Comparison of ENCODE assay signal across 28 cellular contexts in the genomic region with DNA sequence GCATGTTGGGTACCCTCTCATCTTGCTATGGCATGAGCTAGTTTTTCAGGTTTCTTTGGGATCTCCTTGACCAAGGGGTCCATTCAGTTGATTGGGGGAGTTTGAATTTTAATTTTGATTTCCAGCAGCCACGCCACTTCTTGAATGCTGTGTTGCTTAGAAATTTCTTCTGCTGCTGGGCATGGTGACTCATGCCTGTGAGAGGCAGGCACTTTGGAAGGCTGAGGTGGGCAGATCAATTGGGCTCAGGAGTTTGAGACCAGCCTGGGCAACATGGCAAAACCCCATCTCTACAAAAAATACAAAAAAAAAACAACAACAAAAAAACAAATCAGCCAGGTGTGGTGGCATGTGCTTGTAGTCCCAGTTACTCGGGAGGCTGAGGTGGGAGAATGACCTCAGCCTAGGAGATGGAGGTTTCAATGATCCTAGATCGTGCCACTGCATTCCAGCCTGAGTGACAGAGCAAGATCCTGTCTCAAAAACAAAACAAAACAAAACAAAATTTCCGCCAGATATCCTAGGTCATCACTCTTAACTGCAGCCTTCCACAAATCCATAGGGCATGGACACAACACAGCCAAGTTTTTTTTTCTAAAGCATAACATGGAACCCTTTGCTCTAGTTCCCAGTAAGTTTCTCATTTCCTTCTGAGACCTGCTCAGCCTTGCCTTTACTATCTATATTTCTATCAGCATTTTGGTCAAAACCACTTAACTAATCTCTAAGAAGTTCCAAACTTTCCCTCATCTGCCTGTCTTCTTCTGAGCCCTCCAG. TPM values are rescaled to one million over a fixed set of nuclear protein-coding genes. Genes with fewer than 3 reads are reported as not detected.
DNase-seq lines count a peak whose midpoint lies in the region; ATAC-seq and TF ChIP-seq lines count a peak whose summit lies in the region.
"Had no signal": no experiment of that assay in that cellular context is flagged by ENCODE, and none has a peak within 500 bp of the region (broad histone marks: within the 10 kb centered on the region; RNA-seq: fewer than 3 reads in every experiment).

No MANE protein-coding gene starts in this region.

- no peaks in the 10 kb centered on the region for H3K27me3 ChIP-seq in GM23248 (replicated peaks; ENCODE audit: insufficient read depth)
- H3K27me3 ChIP-seq in foreskin keratinocyte: no peaks in the 10 kb centered on the region
- H3K27me3 ChIP-seq in aorta (ENCODE audit: control insufficient read depth in 1 of 2, insufficient read depth in 2 of 2, low read length in 1 of 2): no peaks in the 10 kb centered on the region
- no peaks in the 10 kb centered on the region for H3K27me3 ChIP-seq in right atrium auricular region
- H3K27me3 ChIP-seq: ascending aorta, BE2C, transverse colon had no signal

- no peak for TF ChIP-seq CTCF in 22Rv1 (IDR thresholded peaks at IDR 0.05)
- no peak for TF ChIP-seq CTCF in VCaP (conservative IDR thresholded peaks at IDR 0.05)
- TF ChIP-seq CTCF in foreskin keratinocyte (conservative IDR thresholded peaks at IDR 0.05): no peak
- no peak for TF ChIP-seq CTCF in right atrium auricular region (IDR thresholded peaks at IDR 0.05)

- H3K4me3 ChIP-seq in GM23248 (no peak overlapping the region), aorta (ENCODE audit: low read length in 2 of 2) (no peak overlapping the region), right atrium auricular region (no peak overlapping the region)
- H3K4me3 ChIP-seq: ascending aorta, HAP-1, skin epidermis, transverse colon had no signal

- H3K9ac ChIP-seq in GM23248: no peak overlapping the region

- H3K79me2 ChIP-seq in GM23248 (ENCODE audit: insufficient read depth): no peaks in the 10 kb centered on the region

- no peaks in the 10 kb centered on the region for H3K9me2 ChIP-seq in GM23248 (ENCODE audit: insufficient read depth)

- H2AFZ ChIP-seq in GM23248: 0 out of 2 replicates have a peak overlapping the region, but pooled peaks have one; percentile 26

- H3K36me3 ChIP-seq in GM23248 (ENCODE audit: low read depth) (no peaks in the 10 kb centered on the region), aorta (ENCODE audit: control insufficient read depth in 1 of 2, insufficient read depth in 2 of 2, low read length in 1 of 2) (no peaks in the 10 kb centered on the region), right atrium auricular region (no peaks in the 10 kb centered on the region)
- H3K36me3 ChIP-seq: ascending aorta, BE2C, HAP-1, transverse colon had no signal

- in situ Hi-C loops in GM23248 (cut with MboI): no loop called here

- 92 to 95% methylated on average over 4 of the region's 4 CpGs for WGBS in GM23248 (ENCODE audit: low coverage in 1 of 2, low lambda C conversion rate in 2 of 2, missing lambda C conversion rate in 2 of 2), 2 experiments
- 88 to 92% methylated on average over 4 of the region's 4 CpGs for WGBS in aorta, 2 donors

- intact Hi-C loops in aorta (cut with DNase I): no loop called here

- H3F3A ChIP-seq in GM23248 (ENCODE audit: insufficient read depth): peaks cover 28% of the 10 kb centered on the region

- DNase-seq in GM23248 (peak; percentile 39), foreskin keratinocyte (peak in 1 of 2 donors; percentile 24), aorta (no peak), right atrium auricular region (ENCODE audit: low spot score) (no peak)
- DNase-seq: ACHN; BE2C; caudate nucleus; dermis blood vessel endothelial cell; DMS153; GDM1; islet precursor cell; midbrain; MV-4-11; naive thymus-derived CD4-positive, alpha-beta T cell; NCI-H1436 treated with DMSO at 0.1 percent for 48 hours; NCI-H2107; NCI-H774; stimulated activated CD4-positive, alpha-beta T cell treated with anti-CD3 and anti-CD28 coated beads, Interleukin-1b, Interleukin-23, amount 100 ng/mL, for 48 hours; transverse colon had no signal

- H3K9me3 ChIP-seq in GM23248 (ENCODE audit: low read depth) (no peaks in the 10 kb centered on the region), aorta (ENCODE audit: control insufficient read depth, low read length) (peaks cover 2% of the 10 kb centered on the region), right atrium auricular region (no peaks in the 10 kb centered on the region)
- H3K9me3 ChIP-seq: ascending aorta, BE2C, transverse colon had no signal

- no peak for ATAC-seq in foreskin keratinocyte
- no peak for ATAC-seq in HG02588 (IDR thresholded peaks at IDR 0.05; ENCODE audit: unreplicated experiment)
- no peak for ATAC-seq in aorta (ENCODE audit: low FRiP score)
- ATAC-seq in HG03280 (IDR thresholded peaks at IDR 0.05; ENCODE audit: unreplicated experiment): no peak
- ATAC-seq: naive thymus-derived CD4-positive, alpha-beta T cell; SK-N-SH treated with all-trans-retinoic acid at 6 μM for 48 hours had no signal

- peak overlapping the region; percentile 86 for H3K27ac ChIP-seq in 22Rv1
- peak overlapping the region; percentile 83 for H3K27ac ChIP-seq in GM23248
- peak overlapping the region; percentile 80 for H3K27ac ChIP-seq in VCaP
- peak overlapping the region; percentile 85 for H3K27ac ChIP-seq in foreskin keratinocyte
- no peak overlapping the region for H3K27ac ChIP-seq in aorta (ENCODE audit: low read depth in 1 of 2, low read length in 2 of 2)
- no peak overlapping the region for H3K27ac ChIP-seq in right atrium auricular region
- H3K27ac ChIP-seq: ascending aorta, transverse colon had no signal

- H3K4me1 ChIP-seq in GM23248 (ENCODE audit: insufficient read depth) (peaks cover 29% of the 10 kb centered on the region), foreskin keratinocyte (peaks cover 41% of the 10 kb centered on the region), aorta (ENCODE audit: control insufficient read depth in 1 of 2, insufficient read depth in 2 of 2, low read length in 2 of 2) (no peaks in the 10 kb centered on the region), right atrium auricular region (no peaks in the 10 kb centered on the region)
- H3K4me1 ChIP-seq: ascending aorta, BE2C had no signal

- H4K20me1 ChIP-seq in GM23248 (ENCODE audit: insufficient read depth): no peaks in the 10 kb centered on the region

- no peak overlapping the region for H3K4me2 ChIP-seq in GM23248 (ENCODE audit: unreplicated experiment)

RNA-seq across cellular contexts. Expression of gene TMC1, which starts 17.7 kb away (rescaled TPM):
- 2.4 TPM in 1 of 2 replicates, not detected in the other for total RNA-seq in GM23248 (2014; rRNA removed; shearing (Covaris generic))
- polyA plus RNA-seq in GM23248 (2016; fragmentation: Nextera tagmentation; extraction: Ambion mirVana) (0.32 and 0.45 TPM in 2 replicates), foreskin keratinocyte (not detected in 2 replicates), aorta (not detected)
- total RNA-seq in foreskin keratinocyte (not detected in 2 replicates), aorta (1 to 10 TPM in 1 of 2 donors, under 1 TPM in 1; 0.62 to 2.9 TPM), right atrium auricular region (not detected)
- total RNA-seq: ascending aorta; liver; naive thymus-derived CD4-positive, alpha-beta T cell had no signal
- polyA plus RNA-seq: naive thymus-derived CD4-positive, alpha-beta T cell had no signal

Comparison
In these comparisons a context has a peak if more than half of its experiments do, and no peak if none do; other contexts are left out.
1. H3K27ac ChIP-seq: peak in 22Rv1 (single experiment), GM23248 (single experiment), VCaP (single experiment) and foreskin keratinocyte (single experiment); none in aorta (0 of 2) and right atrium auricular region (0 of 2).